In genomic region chr18:29028560-29028959, GRCh38 we compare ENCODE assay signal across 27 cellular contexts.
"Had no signal": no experiment of that assay in that cellular context is flagged by ENCODE, and none has a peak within 500 bp of the region (broad histone marks: within the 10 kb centered on the region; RNA-seq: fewer than 3 reads in every experiment).

No MANE protein-coding gene starts in this region.

- H3K36me3 ChIP-seq: adrenal gland, ascending aorta, brain microvascular endothelial cell, esophagus squamous epithelium, neutrophil, pancreas, sigmoid colon, stomach, tibial nerve had no signal

- ATAC-seq: mucosa of descending colon; pancreas; psoas muscle; stimulated activated memory B cell treated with anti-CD40 and anti-IgM and Interleukin-4, amounts not matched to agents 10 μg/mL and 1 μg/mL and 100 μg/mL, for 72 hours; T-helper 17 cell had no signal

- H3K27me3 ChIP-seq: adrenal gland, ascending aorta, brain microvascular endothelial cell, esophagus squamous epithelium, neutrophil, pancreas, sigmoid colon, stomach, tibial nerve had no signal

- DNase-seq: activated CD4-positive, alpha-beta memory T cell treated with anti-CD3 and anti-CD28 coated beads for 36 hours; activated CD4-positive, alpha-beta T cell treated with anti-CD3 and anti-CD28 coated beads, Interleukin-2, amount 10 ng/mL, durations not matched to agents 24 days and 14 days; activated CD4-positive, CD25-positive, alpha-beta regulatory T cell treated with anti-CD3 and anti-CD28 coated beads, Interleukin-2, amount 50 U/mL, for 72 hours; activated CD8-positive, alpha-beta memory T cell treated with anti-CD3 and anti-CD28 coated beads, Interleukin-2, amount 50 U/mL, for 4 hours; activated effector memory CD4-positive, alpha-beta T cell treated with anti-CD3 and anti-CD28 coated beads, Interleukin-2, amount 50 U/mL, for 16 hours; activated naive CD4-positive, alpha-beta T cell treated with anti-CD3 and anti-CD28 coated beads for 36 hours; activated naive CD8-positive, alpha-beta T cell treated with anti-CD3 and anti-CD28 coated beads for 36 hours; activated T-cell treated with anti-CD3 and anti-CD28 coated beads, Interleukin-2, amount 50 U/mL, for 1 hour; adrenal gland; brain microvascular endothelial cell; caudate nucleus; esophagus squamous epithelium; glutamatergic neuron; kidney; mucosa of descending colon; pancreas; psoas muscle; sigmoid colon; small intestine; stimulated activated CD4-positive, alpha-beta T cell treated with anti-CD3 and anti-CD28 coated beads, Interleukin-4, amount 100 ng/mL, for 24 hours; stomach; T-helper 17 cell had no signal

- H3K9me3 ChIP-seq: adrenal gland, ascending aorta, esophagus squamous epithelium, neutrophil, pancreas, psoas muscle, sigmoid colon, stomach, tibial nerve had no signal

- H3K4me3 ChIP-seq: adrenal gland, ascending aorta, esophagus squamous epithelium, mucosa of descending colon, pancreas, psoas muscle, sigmoid colon, stomach, tibial nerve had no signal

- H3K4me1 ChIP-seq: adrenal gland, ascending aorta, esophagus squamous epithelium, pancreas, psoas muscle, sigmoid colon, stomach, tibial nerve had no signal

- H3K27ac ChIP-seq: adrenal gland, ascending aorta, brain microvascular endothelial cell, epithelial cell of prostate, esophagus squamous epithelium, neutrophil, pancreas, psoas muscle, sigmoid colon, stomach, tibial nerve had no signal
